Comparison of ENCODE assay signal across 1 cellular context in genomic region chr9:83445703-83446102, GRCh38.
TF ChIP-seq lines count a peak whose summit lies in the region.

No MANE protein-coding gene starts in this region.

TF ChIP-seq in WTC11, 78 proteins besides CTCF, POLR2A, EP300 and RAD21 (continued from another document):
- TF ChIP-seq, protein P1, sequence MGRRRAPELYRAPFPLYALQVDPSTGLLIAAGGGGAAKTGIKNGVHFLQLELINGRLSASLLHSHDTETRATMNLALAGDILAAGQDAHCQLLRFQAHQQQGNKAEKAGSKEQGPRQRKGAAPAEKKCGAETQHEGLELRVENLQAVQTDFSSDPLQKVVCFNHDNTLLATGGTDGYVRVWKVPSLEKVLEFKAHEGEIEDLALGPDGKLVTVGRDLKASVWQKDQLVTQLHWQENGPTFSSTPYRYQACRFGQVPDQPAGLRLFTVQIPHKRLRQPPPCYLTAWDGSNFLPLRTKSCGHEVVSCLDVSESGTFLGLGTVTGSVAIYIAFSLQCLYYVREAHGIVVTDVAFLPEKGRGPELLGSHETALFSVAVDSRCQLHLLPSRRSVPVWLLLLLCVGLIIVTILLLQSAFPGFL (CRISPR knock-in tag; IDR thresholded peaks at IDR 0.05; ENCODE audit: borderline replicate concordance) = no peak
- TF ChIP-seq, protein P2, sequence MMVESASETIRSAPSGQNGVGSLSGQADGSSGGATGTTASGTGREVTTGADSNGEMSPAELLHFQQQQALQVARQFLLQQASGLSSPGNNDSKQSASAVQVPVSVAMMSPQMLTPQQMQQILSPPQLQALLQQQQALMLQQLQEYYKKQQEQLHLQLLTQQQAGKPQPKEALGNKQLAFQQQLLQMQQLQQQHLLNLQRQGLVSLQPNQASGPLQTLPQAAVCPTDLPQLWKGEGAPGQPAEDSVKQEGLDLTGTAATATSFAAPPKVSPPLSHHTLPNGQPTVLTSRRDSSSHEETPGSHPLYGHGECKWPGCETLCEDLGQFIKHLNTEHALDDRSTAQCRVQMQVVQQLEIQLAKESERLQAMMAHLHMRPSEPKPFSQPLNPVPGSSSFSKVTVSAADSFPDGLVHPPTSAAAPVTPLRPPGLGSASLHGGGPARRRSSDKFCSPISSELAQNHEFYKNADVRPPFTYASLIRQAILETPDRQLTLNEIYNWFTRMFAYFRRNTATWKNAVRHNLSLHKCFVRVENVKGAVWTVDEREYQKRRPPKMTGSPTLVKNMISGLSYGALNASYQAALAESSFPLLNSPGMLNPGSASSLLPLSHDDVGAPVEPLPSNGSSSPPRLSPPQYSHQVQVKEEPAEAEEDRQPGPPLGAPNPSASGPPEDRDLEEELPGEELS (CRISPR knock-in tag; IDR thresholded peaks at IDR 0.05) = no peak
- TF ChIP-seq, protein P3, sequence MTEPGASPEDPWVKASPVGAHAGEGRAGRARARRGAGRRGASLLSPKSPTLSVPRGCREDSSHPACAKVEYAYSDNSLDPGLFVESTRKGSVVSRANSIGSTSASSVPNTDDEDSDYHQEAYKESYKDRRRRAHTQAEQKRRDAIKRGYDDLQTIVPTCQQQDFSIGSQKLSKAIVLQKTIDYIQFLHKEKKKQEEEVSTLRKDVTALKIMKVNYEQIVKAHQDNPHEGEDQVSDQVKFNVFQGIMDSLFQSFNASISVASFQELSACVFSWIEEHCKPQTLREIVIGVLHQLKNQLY (CRISPR knock-in tag; IDR thresholded peaks at IDR 0.05) = no peak
- TF ChIP-seq GABPB1 (CRISPR knock-in tag; IDR thresholded peaks at IDR 0.05) = no peak
